Comparison of ENCODE assay signal across 9 cellular contexts in the genomic region with DNA sequence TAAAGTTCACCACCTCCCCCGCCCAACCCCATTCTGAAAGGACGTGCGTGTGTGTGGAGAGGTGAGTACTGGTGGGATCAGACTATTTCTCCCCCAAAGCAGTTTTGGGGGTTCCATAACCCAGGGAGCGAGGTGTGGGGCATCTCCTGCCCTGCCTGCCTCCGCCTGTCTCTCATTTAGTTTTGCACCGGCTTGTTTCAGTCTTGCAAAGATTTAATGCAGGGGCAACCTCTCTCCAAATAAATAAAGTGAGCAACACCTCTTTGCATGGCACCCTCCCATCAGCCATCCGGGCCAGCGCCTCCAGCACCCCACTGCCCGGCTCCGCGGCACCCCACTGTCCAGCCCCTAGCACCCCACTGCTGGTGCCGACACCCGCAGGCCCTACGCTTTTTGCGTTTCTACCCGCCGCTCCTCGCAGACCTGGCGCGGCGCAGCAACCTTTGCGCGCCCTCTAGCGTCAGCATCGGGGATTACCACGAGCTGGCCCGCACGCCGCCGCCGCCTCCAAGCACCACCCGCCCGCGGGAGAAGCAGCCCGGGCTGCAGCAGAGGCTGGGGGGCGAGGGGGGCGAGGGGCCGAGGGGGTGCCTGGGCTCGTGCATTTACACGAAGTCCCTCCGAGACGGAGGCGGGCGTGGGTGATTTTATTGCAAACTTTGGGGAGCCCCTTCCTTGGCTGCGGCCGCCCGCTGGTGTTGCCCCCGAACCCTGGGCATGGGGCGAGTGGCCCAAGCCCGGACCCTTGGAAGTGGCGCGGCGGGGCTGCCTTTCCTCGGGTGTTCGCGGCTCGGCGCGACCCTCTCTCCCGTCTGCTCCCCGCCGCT. TPM values are rescaled to one million over a fixed set of nuclear protein-coding genes. Genes with fewer than 3 reads are reported as not detected.
DNase-seq lines count a peak whose midpoint lies in the region; ATAC-seq and TF ChIP-seq lines count a peak whose summit lies in the region.
"Had no signal": no experiment of that assay in that cellular context is flagged by ENCODE, and none has a peak within 500 bp of the region (broad histone marks: within the 10 kb centered on the region; RNA-seq: fewer than 3 reads in every experiment).

No MANE protein-coding gene starts in this region.

- no TSS peak for BruUV-seq in Caco-2 (replicated peaks; lab: Mats Ljungman, UMichigan)

- H3K9me3 Mint-ChIP-seq in Caco-2 (ENCODE audit: unreplicated experiment) = no peaks in the 10 kb centered on the region

- H3K4me1 Mint-ChIP-seq in Caco-2 (ENCODE audit: low read depth, unreplicated experiment) = no peaks in the 10 kb centered on the region

- CTCF ChIA-PET in Caco-2 (lab: Charles Lee) = interaction anchor here (0.6 to 1.5 kb wide), 4 partner anchors 21 to 159 kb away, joined by 3 to 9 read pairs (median 4); no protein-coding TSS in a partner anchor

- H3K9me3 ChIP-seq in Caco-2 = no peaks in the 10 kb centered on the region
- H3K9me3 ChIP-seq in MM.1S (replicated peaks; ENCODE audit: insufficient read depth, low read length) = no peaks in the 10 kb centered on the region

- H3K4me3 Mint-ChIP-seq in Caco-2 (ENCODE audit: unreplicated experiment) = peak overlapping the region; percentile 61

- intact Hi-C loops in Caco-2 (cut with micrococcal nuclease; ENCODE audit: unreplicated experiment) = loop anchor here (1.0 to 5.0 kb wide), 2 partner anchors 157 to 174 kb away; no protein-coding TSS in a partner anchor

- H3K27ac Mint-ChIP-seq in Caco-2 (ENCODE audit: unreplicated experiment) = no peak overlapping the region

- H3K27me3 Mint-ChIP-seq in Caco-2 (ENCODE audit: insufficient read depth, unreplicated experiment) = peaks cover 39% of the 10 kb centered on the region

- no peaks in the 10 kb centered on the region for H3F3A ChIP-seq in MM.1S (ENCODE audit: insufficient read depth, low read length)

- H3K79me2 ChIP-seq in MM.1S (ENCODE audit: low read length) = no peaks in the 10 kb centered on the region

- H2AFZ ChIP-seq in MM.1S (ENCODE audit: low read length) = peak overlapping the region; percentile 65

- TF ChIP-seq CTCF in Caco-2 (IDR thresholded peaks at IDR 0.05; ENCODE audit: insufficient read depth in 1 of 2, low read depth in 1 of 2, low read length in 1 of 2, severe bottlenecking in 1 of 2, unreplicated experiment in 1 of 2) (peak; percentile 83 to 90), MM.1S (IDR thresholded peaks at IDR 0.05; ENCODE audit: low read length) (peak; percentile 57), kidney epithelial cell (IDR thresholded peaks at IDR 0.05; ENCODE audit: insufficient read depth, low read length, poor library complexity, severe bottlenecking) (peak; percentile 74)

- POLR2A ChIA-PET in Caco-2 (lab: Charles Lee) = interaction anchor here (0.6 kb wide), 1 partner anchor 154 kb away, joined by 3 read pairs; no protein-coding TSS in a partner anchor

- no peaks in the 10 kb centered on the region for H3K36me3 ChIP-seq in Caco-2 (ENCODE audit: control insufficient read depth, insufficient read depth, low read length)
- no peaks in the 10 kb centered on the region for H3K36me3 ChIP-seq in MM.1S (replicated peaks; ENCODE audit: insufficient read depth, low read length)
- no peaks in the 10 kb centered on the region for H3K36me3 ChIP-seq in kidney epithelial cell (ENCODE audit: control insufficient read depth, insufficient read depth, low read length)

- H3K4me1 ChIP-seq in Caco-2 (no peaks in the 10 kb centered on the region), MM.1S (ENCODE audit: low read length) (no peaks in the 10 kb centered on the region)

- peak overlapping the region; percentile 57; the same call in 1 of the 2 replicates for H3K4me2 ChIP-seq in MM.1S (ENCODE audit: low read depth, low read length)

- H3K27me3 ChIP-seq in Caco-2 (replicated peaks; ENCODE audit: control insufficient read depth, insufficient read depth, low read length) = peaks cover 5% of the 10 kb centered on the region; the same call in 1 of the 2 replicates
- no peaks in the 10 kb centered on the region for H3K27me3 ChIP-seq in MM.1S (replicated peaks; ENCODE audit: insufficient read depth, low read length)
- H3K27me3 ChIP-seq in kidney epithelial cell (ENCODE audit: control insufficient read depth, insufficient read depth, low read length) = peaks cover 27% of the 10 kb centered on the region

- DNase-seq in Caco-2 = peak; percentile 46 to 81
- DNase-seq in MM.1S = peak; percentile 31
- DNase-seq in activated CD4-positive, CD25-positive, alpha-beta regulatory T cell treated with anti-CD3 and anti-CD28 coated beads, Interleukin-2, amount 50 U/mL, for 16 hours (ENCODE audit: low read depth, low spot score) = peak; percentile 47
- DNase-seq in caudate nucleus (lab: John Stamatoyannopoulos, UW) = peak in 51 of 61 donors; percentile 11 to 78 (median 49)
- no peak for DNase-seq in kidney epithelial cell (ENCODE audit: low read depth)
- DNase-seq in stimulated activated CD4-positive, alpha-beta T cell treated with anti-CD3 and anti-CD28 coated beads, Interleukin-1b, Interleukin-23, amount 100 ng/mL, for 24 hours (ENCODE audit: low read depth in 4 of 4, low spot score in 1 of 4) = peak; percentile 49 to 73 (median 62)

- no peak overlapping the region; the same call in 1 of the 2 replicates for H3K9ac ChIP-seq in MM.1S (ENCODE audit: low read length)

- H3K4me3 ChIP-seq in Caco-2 (ENCODE audit: low read depth, low read length) (peak overlapping the region; percentile 34), MM.1S (ENCODE audit: low read length) (peak overlapping the region; percentile 46; the same call in 1 of the 2 replicates), kidney epithelial cell (ENCODE audit: low read depth, low read length) (peak overlapping the region; percentile 35)

- no peaks in the 10 kb centered on the region for H3K36me3 Mint-ChIP-seq in Caco-2 (ENCODE audit: insufficient read depth, unreplicated experiment)

- H3K27ac ChIP-seq in MM.1S (ENCODE audit: low read length) (no peak overlapping the region), caudate nucleus (ENCODE audit: low read depth, low read length) (no peak overlapping the region)
- H3K27ac ChIP-seq: epithelial cell of prostate had no signal

- peak; percentile 91 for ATAC-seq in GM21529 (IDR thresholded peaks at IDR 0.05; ENCODE audit: unreplicated experiment)
- no peak for ATAC-seq in GM19324 (IDR thresholded peaks at IDR 0.05; ENCODE audit: low FRiP score, unreplicated experiment)

- H4K20me1 ChIP-seq in MM.1S (ENCODE audit: insufficient read depth, low read length) = no peaks in the 10 kb centered on the region

- no peaks in the 10 kb centered on the region for H3K9me2 ChIP-seq in MM.1S (replicated peaks; ENCODE audit: insufficient read depth, low read length)

RNA-seq across cellular contexts. Expression of gene VRK1, which starts 55.8 kb away (rescaled TPM):
- total RNA-seq in Caco-2 (2022) (35.3 and 42.1 TPM in 2 replicates), kidney epithelial cell (13.0 and 20.9 TPM in 2 replicates)
